2 cellular contexts compared by ENCODE assay signal in genomic region chr2:236107536-236107935, GRCh38.
TF ChIP-seq lines count a peak whose summit lies in the region.

No MANE protein-coding gene starts in this region.

TF ChIP-seq in GM23338, 12 proteins besides CTCF, POLR2A, EP300 and RAD21:
- no peak for TF ChIP-seq ZNF114 (CRISPR knock-in tag; IDR thresholded peaks at IDR 0.05)
- TF ChIP-seq JUNB (IDR thresholded peaks at IDR 0.05; ENCODE audit: unreplicated experiment) = no peak
- TF ChIP-seq, protein P1, sequence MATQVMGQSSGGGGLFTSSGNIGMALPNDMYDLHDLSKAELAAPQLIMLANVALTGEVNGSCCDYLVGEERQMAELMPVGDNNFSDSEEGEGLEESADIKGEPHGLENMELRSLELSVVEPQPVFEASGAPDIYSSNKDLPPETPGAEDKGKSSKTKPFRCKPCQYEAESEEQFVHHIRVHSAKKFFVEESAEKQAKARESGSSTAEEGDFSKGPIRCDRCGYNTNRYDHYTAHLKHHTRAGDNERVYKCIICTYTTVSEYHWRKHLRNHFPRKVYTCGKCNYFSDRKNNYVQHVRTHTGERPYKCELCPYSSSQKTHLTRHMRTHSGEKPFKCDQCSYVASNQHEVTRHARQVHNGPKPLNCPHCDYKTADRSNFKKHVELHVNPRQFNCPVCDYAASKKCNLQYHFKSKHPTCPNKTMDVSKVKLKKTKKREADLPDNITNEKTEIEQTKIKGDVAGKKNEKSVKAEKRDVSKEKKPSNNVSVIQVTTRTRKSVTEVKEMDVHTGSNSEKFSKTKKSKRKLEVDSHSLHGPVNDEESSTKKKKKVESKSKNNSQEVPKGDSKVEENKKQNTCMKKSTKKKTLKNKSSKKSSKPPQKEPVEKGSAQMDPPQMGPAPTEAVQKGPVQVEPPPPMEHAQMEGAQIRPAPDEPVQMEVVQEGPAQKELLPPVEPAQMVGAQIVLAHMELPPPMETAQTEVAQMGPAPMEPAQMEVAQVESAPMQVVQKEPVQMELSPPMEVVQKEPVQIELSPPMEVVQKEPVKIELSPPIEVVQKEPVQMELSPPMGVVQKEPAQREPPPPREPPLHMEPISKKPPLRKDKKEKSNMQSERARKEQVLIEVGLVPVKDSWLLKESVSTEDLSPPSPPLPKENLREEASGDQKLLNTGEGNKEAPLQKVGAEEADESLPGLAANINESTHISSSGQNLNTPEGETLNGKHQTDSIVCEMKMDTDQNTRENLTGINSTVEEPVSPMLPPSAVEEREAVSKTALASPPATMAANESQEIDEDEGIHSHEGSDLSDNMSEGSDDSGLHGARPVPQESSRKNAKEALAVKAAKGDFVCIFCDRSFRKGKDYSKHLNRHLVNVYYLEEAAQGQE (IDR thresholded peaks at IDR 0.05; ENCODE audit: unreplicated experiment) = no peak
- no peak for TF ChIP-seq EZH2 (IDR thresholded peaks at IDR 0.05; ENCODE audit: low read depth, unreplicated experiment)
- TF ChIP-seq ETS1 (IDR thresholded peaks at IDR 0.05) = no peak
- no peak for TF ChIP-seq ZNF331 (CRISPR knock-in tag; IDR thresholded peaks at IDR 0.05; ENCODE audit: low read depth)
- no peak for TF ChIP-seq POLR2AphosphoS5 (IDR thresholded peaks at IDR 0.05; ENCODE audit: low read depth)
- TF ChIP-seq CREB1 (CRISPR knock-in tag; IDR thresholded peaks at IDR 0.05; ENCODE audit: low read depth) = no peak
- TF ChIP-seq NANOG (IDR thresholded peaks at IDR 0.05; ENCODE audit: borderline replicate concordance) = no peak
- TF ChIP-seq ZNF462 (CRISPR knock-in tag; IDR thresholded peaks at IDR 0.05) = no peak

TF ChIP-seq in H1, 55 proteins besides CTCF, POLR2A, EP300 and RAD21:
- TF ChIP-seq JUND (IDR thresholded peaks at IDR 0.05; ENCODE audit: low read length) (no peak), TCF12 (IDR thresholded peaks at IDR 0.05; ENCODE audit: low read depth, low read length) (no peak)
